Comparison of ENCODE assay signal across 10 cellular contexts in the genomic region with DNA sequence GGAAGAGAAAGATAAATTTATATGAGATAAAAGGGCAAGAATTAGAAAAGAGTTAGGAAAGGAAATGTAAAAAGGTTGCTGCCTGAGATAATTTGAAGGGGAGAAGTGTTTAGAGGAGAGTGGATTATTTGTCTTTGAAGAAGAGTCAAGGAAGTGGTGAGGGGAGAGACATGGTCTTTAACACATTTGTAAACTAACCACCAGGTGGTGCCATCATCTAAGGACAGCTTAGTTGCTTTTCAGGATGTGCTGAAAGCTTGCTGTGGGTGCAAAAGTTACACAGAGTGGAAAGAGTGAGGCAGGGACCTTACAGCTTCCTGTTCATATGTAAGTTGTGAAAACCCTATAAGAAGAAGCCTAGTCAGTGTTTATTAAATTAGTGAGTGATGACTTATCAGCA.
A peak's percentile ranks its signal among the peaks of the same experiment; 100 is the strongest.
DNase-seq lines count a peak whose midpoint lies in the region; ATAC-seq, FAIRE-seq and TF ChIP-seq lines count a peak whose summit lies in the region.
"Had no signal": no experiment of that assay in that cellular context is flagged by ENCODE, and none has a peak within 500 bp of the region (broad histone marks: within the 10 kb centered on the region; RNA-seq: fewer than 3 reads in every experiment).

No MANE protein-coding gene starts in this region.

- H2AFZ ChIP-seq in HepG2 (ENCODE audit: low read length) = no peak overlapping the region

- TF ChIP-seq EP300 in HepG2 (IDR thresholded peaks at IDR 0.05; ENCODE audit: low read depth in 2 of 2, low read length in 2 of 2) (no peak), HepG2 (CRISPR knock-in tag; IDR thresholded peaks at IDR 0.05; ENCODE audit: borderline replicate concordance) (no peak)

- CTCF ChIA-PET in HepG2 (lab: Yijun Ruan, JAX; ENCODE audit: low intra/inter-chr PET ratio, low total read pairs) = no interaction called here

- TF ChIP-seq RAD21 in HepG2 (CRISPR knock-in tag; IDR thresholded peaks at IDR 0.05) = no peak

- H3K4me2 ChIP-seq in HepG2 (ENCODE audit: low read depth, low read length) = no peak overlapping the region

- H3K9me3 ChIP-seq in HepG2 (ENCODE audit: low read length) (peaks cover 10% of the 10 kb centered on the region), right lobe of liver (no peaks in the 10 kb centered on the region), psoas muscle (no peaks in the 10 kb centered on the region)

- H3K36me3 Mint-ChIP-seq in activated naive CD8-positive, alpha-beta T cell treated with anti-CD3 and anti-CD28 coated beads, Interleukin-2, amount 50 U/mL, for 24 hours (ENCODE audit: low read depth) = peaks cover 4% of the 10 kb centered on the region

- H3K27me3 ChIP-seq in HepG2 (ENCODE audit: control insufficient read depth in 1 of 2, insufficient read depth in 2 of 2, low read length in 2 of 2) (no peaks in the 10 kb centered on the region), right lobe of liver (no peaks in the 10 kb centered on the region), psoas muscle (ENCODE audit: insufficient read depth in 3 of 3, low read length in 2 of 3) (no peaks in the 10 kb centered on the region)
- H3K27me3 ChIP-seq: left lung had no signal

- H3K9ac ChIP-seq in HepG2 (ENCODE audit: insufficient read depth, low read depth, low read length) = no peak overlapping the region

- ATAC-seq in HepG2 (no peak), right lobe of liver (no peak), GM18502 (IDR thresholded peaks at IDR 0.05; ENCODE audit: poor library complexity, unreplicated experiment) (no peak), psoas muscle (no peak), GM18873 (IDR thresholded peaks at IDR 0.05; ENCODE audit: low FRiP score, unreplicated experiment) (no peak)
- ATAC-seq in activated naive CD8-positive, alpha-beta T cell treated with anti-CD3 and anti-CD28 coated beads, Interleukin-2, amount 50 U/mL, for 24 hours = peak; percentile 36
- ATAC-seq: left lung had no signal

- H3K4me3 Mint-ChIP-seq in activated naive CD8-positive, alpha-beta T cell treated with anti-CD3 and anti-CD28 coated beads, Interleukin-2, amount 50 U/mL, for 24 hours = no peak overlapping the region
- H3K4me3 Mint-ChIP-seq: activated naive CD4-positive, alpha-beta T cell treated with anti-CD3 and anti-CD28 coated beads, Interleukin-2, amount 50 U/mL, for 24 hours had no signal

- TF ChIP-seq POLR2A in HepG2 (IDR thresholded peaks at IDR 0.05; ENCODE audit: insufficient read depth in 1 of 2, low read depth in 2 of 2, low read length in 2 of 2) = no peak
- TF ChIP-seq POLR2A in right lobe of liver (IDR thresholded peaks at IDR 0.05) = no peak

- no peaks in the 10 kb centered on the region for H4K20me1 ChIP-seq in HepG2 (ENCODE audit: insufficient read depth, low read length)

- H3K36me3 ChIP-seq in HepG2 (replicated peaks in 1 of 2; ENCODE audit: control insufficient read depth in 1 of 2, insufficient read depth in 2 of 2, low read length in 2 of 2) (no peaks in the 10 kb centered on the region), right lobe of liver (no peaks in the 10 kb centered on the region), psoas muscle (ENCODE audit: insufficient read depth in 1 of 2, low read depth in 1 of 2) (no peaks in the 10 kb centered on the region)
- H3K36me3 ChIP-seq: left lung had no signal

- no peak for FAIRE-seq in HepG2 (lab: Jason Lieb, UNC)

- no peaks in the 10 kb centered on the region for H3K27me3 Mint-ChIP-seq in activated naive CD8-positive, alpha-beta T cell treated with anti-CD3 and anti-CD28 coated beads, Interleukin-2, amount 50 U/mL, for 24 hours
- H3K27me3 Mint-ChIP-seq: activated naive CD4-positive, alpha-beta T cell treated with anti-CD3 and anti-CD28 coated beads, Interleukin-2, amount 50 U/mL, for 24 hours had no signal

- in situ Hi-C loops in HepG2 (cut with HindIII; ENCODE audit: extremely low pct_ligation_motif_present, low pct_unique_long_range_greater_than_20kb) = no loop called here

- no peaks in the 10 kb centered on the region for H3K79me2 ChIP-seq in HepG2 (ENCODE audit: insufficient read depth, low read length)

- TF ChIP-seq CTCF in HepG2 (CRISPR knock-in tag; IDR thresholded peaks at IDR 0.05) = peak; percentile 36
- no peak for TF ChIP-seq CTCF in right lobe of liver (IDR thresholded peaks at IDR 0.05)
- TF ChIP-seq CTCF in psoas muscle (IDR thresholded peaks at IDR 0.05) = no peak

- H3K27ac Mint-ChIP-seq in activated naive CD8-positive, alpha-beta T cell treated with anti-CD3 and anti-CD28 coated beads, Interleukin-2, amount 50 U/mL, for 24 hours = no peak overlapping the region
- H3K27ac Mint-ChIP-seq: activated naive CD4-positive, alpha-beta T cell treated with anti-CD3 and anti-CD28 coated beads, Interleukin-2, amount 50 U/mL, for 24 hours had no signal

- peaks cover 14% of the 10 kb centered on the region for H3K9me3 Mint-ChIP-seq in activated naive CD8-positive, alpha-beta T cell treated with anti-CD3 and anti-CD28 coated beads, Interleukin-2, amount 50 U/mL, for 24 hours

- intact Hi-C loops in HepG2 (cut with micrococcal nuclease; ENCODE audit: unreplicated experiment) = no loop called here
- intact Hi-C loops in right lobe of liver (cut with DNase I) = no loop called here
- intact Hi-C loops in psoas muscle (cut with DNase I) = no loop called here

- H3K4me3 ChIP-seq in HepG2 (replicated peaks in 1 of 3; ENCODE audit: insufficient read depth in 1 of 3, low read depth in 2 of 3, low read length in 3 of 3) = no peak overlapping the region
- no peak overlapping the region for H3K4me3 ChIP-seq in right lobe of liver
- no peak overlapping the region for H3K4me3 ChIP-seq in psoas muscle
- H3K4me3 ChIP-seq: left lung had no signal

- H3K27ac ChIP-seq in HepG2 (ENCODE audit: extremely low read length, insufficient read depth, low read length) = no peak overlapping the region
- H3K27ac ChIP-seq in right lobe of liver = no peak overlapping the region
- H3K27ac ChIP-seq in psoas muscle = no peak overlapping the region
- H3K27ac ChIP-seq: left lung had no signal

- H3K4me1 ChIP-seq in HepG2 (ENCODE audit: insufficient read depth, low read length) = no peaks in the 10 kb centered on the region
- H3K4me1 ChIP-seq in right lobe of liver = no peaks in the 10 kb centered on the region
- no peaks in the 10 kb centered on the region for H3K4me1 ChIP-seq in psoas muscle
- H3K4me1 ChIP-seq: left lung had no signal

- no peaks in the 10 kb centered on the region for H3K4me1 Mint-ChIP-seq in activated naive CD8-positive, alpha-beta T cell treated with anti-CD3 and anti-CD28 coated beads, Interleukin-2, amount 50 U/mL, for 24 hours
- H3K4me1 Mint-ChIP-seq: activated naive CD4-positive, alpha-beta T cell treated with anti-CD3 and anti-CD28 coated beads, Interleukin-2, amount 50 U/mL, for 24 hours had no signal

- DNase-seq in HepG2 (ENCODE audit: low spot score) (peak; percentile 13), right lobe of liver (no peak), NCI-H146 treated with DMSO at 0.1 percent for 48 hours (lab: John Stamatoyannopoulos, UW; ENCODE audit: unreplicated experiment) (peak; percentile 87), psoas muscle (no peak), kidney glomerular epithelial cell (lab: John Stamatoyannopoulos, UW) (no peak)
- DNase-seq in activated naive CD8-positive, alpha-beta T cell treated with anti-CD3 and anti-CD28 coated beads, Interleukin-2, amount 50 U/mL, for 24 hours = peak; percentile 14
- DNase-seq: left lung had no signal

- POLR2A ChIA-PET in HepG2 (lab: Yijun Ruan, JAX) = no interaction called here

- BruUV-seq in HepG2 (replicated peaks; lab: Mats Ljungman, UMichigan) = no TSS peak

TF ChIP-seq in HepG2, 621 proteins besides CTCF, POLR2A, EP300 and RAD21:
- TF ChIP-seq, protein P1, sequence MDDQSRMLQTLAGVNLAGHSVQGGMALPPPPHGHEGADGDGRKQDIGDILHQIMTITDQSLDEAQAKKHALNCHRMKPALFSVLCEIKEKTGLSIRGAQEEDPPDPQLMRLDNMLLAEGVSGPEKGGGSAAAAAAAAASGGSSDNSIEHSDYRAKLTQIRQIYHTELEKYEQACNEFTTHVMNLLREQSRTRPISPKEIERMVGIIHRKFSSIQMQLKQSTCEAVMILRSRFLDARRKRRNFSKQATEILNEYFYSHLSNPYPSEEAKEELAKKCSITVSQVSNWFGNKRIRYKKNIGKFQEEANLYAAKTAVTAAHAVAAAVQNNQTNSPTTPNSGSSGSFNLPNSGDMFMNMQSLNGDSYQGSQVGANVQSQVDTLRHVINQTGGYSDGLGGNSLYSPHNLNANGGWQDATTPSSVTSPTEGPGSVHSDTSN (CRISPR knock-in tag; IDR thresholded peaks at IDR 0.05; ENCODE audit: borderline replicate concordance) = no peak
- TF ChIP-seq STAG1 (CRISPR knock-in tag; IDR thresholded peaks at IDR 0.05) = peak; percentile 19
- TF ChIP-seq, protein P2, sequence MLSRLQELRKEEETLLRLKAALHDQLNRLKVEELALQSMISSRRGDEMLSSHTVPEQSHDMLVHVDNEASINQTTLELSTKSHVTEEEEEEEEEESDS (CRISPR knock-in tag; IDR thresholded peaks at IDR 0.05; ENCODE audit: borderline replicate concordance) = no peak
TF ChIP-seq in HepG2: peak in this region for 1.

Comparison
In these comparisons a context has a peak if more than half of its experiments do, and no peak if none do; other contexts are left out.
1. DNase-seq: peak in HepG2 (single experiment), NCI-H146 treated with DMSO at 0.1 percent for 48 hours (single experiment) and activated naive CD8-positive, alpha-beta T cell treated with anti-CD3 and anti-CD28 coated beads, Interleukin-2, amount 50 U/mL, for 24 hours (single experiment); none in right lobe of liver (0 of 3), psoas muscle (0 of 2) and kidney glomerular epithelial cell (single experiment).